8 cellular contexts compared by ENCODE assay signal in the genomic region with DNA sequence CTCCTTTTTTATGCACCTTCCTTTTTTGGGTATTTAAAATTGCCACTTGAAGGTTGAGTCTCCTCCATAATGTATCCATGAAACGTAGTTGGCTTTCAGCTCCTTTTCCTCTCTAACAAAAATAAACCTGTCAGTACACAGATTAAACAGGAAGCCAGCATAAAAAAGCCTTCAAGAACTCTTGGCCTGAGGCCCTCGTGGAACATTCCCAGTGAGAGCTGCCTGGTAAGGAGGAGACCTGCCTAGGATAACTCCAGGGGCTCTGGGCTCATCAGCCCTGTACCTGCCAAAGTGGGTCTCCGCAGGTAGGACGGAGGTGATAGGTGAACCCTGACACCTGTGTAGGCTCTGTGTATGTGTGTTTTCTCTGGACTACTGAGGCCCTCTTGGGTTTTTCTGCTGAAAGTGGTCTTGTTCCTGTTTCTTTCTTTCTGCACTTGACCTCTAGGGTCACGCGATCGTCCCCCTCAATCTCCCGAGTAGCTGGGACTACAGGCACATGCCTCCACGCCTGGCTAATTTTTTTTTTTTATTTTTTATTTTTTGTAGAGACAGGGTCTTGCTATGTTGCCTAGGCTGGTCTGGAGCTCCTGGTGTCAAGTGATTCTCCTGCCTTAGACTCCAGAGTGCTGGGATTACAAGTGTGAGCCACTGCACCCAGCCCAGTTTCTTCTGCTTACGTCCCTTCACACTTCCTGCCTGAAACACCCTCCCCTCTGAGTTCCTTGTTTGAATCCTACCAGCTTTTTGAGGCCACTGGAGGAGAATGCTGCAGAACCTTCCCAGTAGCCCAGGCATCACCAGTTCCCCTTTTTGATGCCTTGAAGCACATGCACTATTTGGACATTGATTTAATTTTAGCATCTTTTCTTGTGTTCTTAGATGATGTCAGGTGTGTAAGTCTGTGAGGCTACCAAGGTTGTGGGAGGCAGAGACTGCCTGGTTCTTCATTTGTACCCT. TPM values are rescaled to one million over a fixed set of nuclear protein-coding genes. Genes with fewer than 3 reads are reported as not detected.
A peak's percentile ranks its signal among the peaks of the same experiment; 100 is the strongest.
DNase-seq lines count a peak whose midpoint lies in the region; ATAC-seq and TF ChIP-seq lines count a peak whose summit lies in the region.

No MANE protein-coding gene starts in this region.

- H3K27ac ChIP-seq in OCI-LY1 (ENCODE audit: low read depth, low read length, poor library complexity, severe bottlenecking) (peak overlapping the region; percentile 62), esophagus muscularis mucosa (replicated peaks in 1 of 4) (peak overlapping the region; percentile 65 to 91 (median 78)), sigmoid colon (peak overlapping the region; percentile 58 to 77 (median 67))

- peak overlapping the region; percentile 36 for H3K4me2 ChIP-seq in OCI-LY1 (ENCODE audit: low read length)

- 46% methylated on average over 9 of the region's 10 CpGs for WGBS in esophagus muscularis mucosa
- WGBS in sigmoid colon, 2 donors, result 55 to 72% methylated on average over 10 of the region's 10 CpGs

- TF ChIP-seq CTCF in GM13977 (IDR thresholded peaks at IDR 0.05; ENCODE audit: extremely low read depth, insufficient read depth, missing control alignments) (no peak), OCI-LY1 (IDR thresholded peaks at IDR 0.05; ENCODE audit: low read length) (no peak), esophagus muscularis mucosa (IDR thresholded peaks at IDR 0.05) (no peak), sigmoid colon (IDR thresholded peaks at IDR 0.05) (no peak)

- H3K4me1 ChIP-seq in OCI-LY1 (ENCODE audit: insufficient read depth, low read length, severe bottlenecking), result peaks cover 48% of the 10 kb centered on the region
- peaks cover 81 to 93% (median 91%) of the 10 kb centered on the region in 4 donors for H3K4me1 ChIP-seq in esophagus muscularis mucosa
- peaks cover 0 to 68% (median 46%) of the 10 kb centered on the region in 4 donors for H3K4me1 ChIP-seq in sigmoid colon

- H3K9ac ChIP-seq in OCI-LY1 (ENCODE audit: low read length), result peak overlapping the region; percentile 2; the same call in 1 of the 2 replicates

- H3K79me2 ChIP-seq in OCI-LY1 (ENCODE audit: insufficient read depth, low read length), result peaks cover 26% of the 10 kb centered on the region

- DNase-seq in GM13977 (ENCODE audit: low spot score) (peak; percentile 62), esophagus muscularis mucosa (ENCODE audit: extremely low spot score) (no peak), sigmoid colon (peak; percentile 87), SW 1271 (lab: John Stamatoyannopoulos, UW) (no peak)

- TF ChIP-seq EP300 in esophagus muscularis mucosa (IDR thresholded peaks at IDR 0.05), result no peak
- no peak for TF ChIP-seq EP300 in sigmoid colon (IDR thresholded peaks at IDR 0.05)

- H2AFZ ChIP-seq in OCI-LY1 (ENCODE audit: low read length), result no peak overlapping the region

- in situ Hi-C loops in GM13977 (cut with MboI; ENCODE audit: low pct_unique_long_range_greater_than_20kb, low sequenced_read_pairs, unreplicated experiment), result no loop called here

- no peak for ATAC-seq in HG02678 (IDR thresholded peaks at IDR 0.05; ENCODE audit: unreplicated experiment)
- no peak for ATAC-seq in GM21423 (IDR thresholded peaks at IDR 0.05; ENCODE audit: unreplicated experiment)
- ATAC-seq in GM19463 (IDR thresholded peaks at IDR 0.05; ENCODE audit: unreplicated experiment), result no peak

- H3K4me3 ChIP-seq in OCI-LY1 (ENCODE audit: low read depth, low read length, poor library complexity, severe bottlenecking) (no peak overlapping the region), esophagus muscularis mucosa (no peak overlapping the region), sigmoid colon (no peak overlapping the region)

- H3K27me3 ChIP-seq in OCI-LY1 (ENCODE audit: insufficient read depth, low read length), result no peaks in the 10 kb centered on the region
- no peaks in the 10 kb centered on the region for H3K27me3 ChIP-seq in esophagus muscularis mucosa
- no peaks in the 10 kb centered on the region for H3K27me3 ChIP-seq in sigmoid colon

- H3F3A ChIP-seq in OCI-LY1 (ENCODE audit: insufficient read depth, low read length), result no peaks in the 10 kb centered on the region

- peaks cover 1% of the 10 kb centered on the region; the same call in 1 of the 2 replicates for H3K36me3 ChIP-seq in OCI-LY1 (ENCODE audit: insufficient read depth, low read length)
- peaks cover 0 to 10% (median under 1%) of the 10 kb centered on the region in 4 donors for H3K36me3 ChIP-seq in esophagus muscularis mucosa
- H3K36me3 ChIP-seq in sigmoid colon, result peaks cover 0 to 2% (median under 1%) of the 10 kb centered on the region in 4 donors

- no peaks in the 10 kb centered on the region for H3K9me2 ChIP-seq in OCI-LY1 (ENCODE audit: low read depth, low read length)

- no peaks in the 10 kb centered on the region for H4K20me1 ChIP-seq in OCI-LY1 (ENCODE audit: insufficient read depth, low read length)

- intact Hi-C loops in esophagus muscularis mucosa (cut with DNase I) (no loop called here), sigmoid colon (cut with DNase I) (no loop called here)

- H3K9me3 ChIP-seq in OCI-LY1 (ENCODE audit: low read length) (no peaks in the 10 kb centered on the region), esophagus muscularis mucosa (no peaks in the 10 kb centered on the region), sigmoid colon (no peaks in the 10 kb centered on the region)

- TF ChIP-seq POLR2A in esophagus muscularis mucosa (IDR thresholded peaks at IDR 0.05; ENCODE audit: low read depth), result no peak
- no peak for TF ChIP-seq POLR2A in sigmoid colon (IDR thresholded peaks at IDR 0.05)

RNA-seq across cellular contexts. Expression of gene PGS1, which starts 9.8 kb away (rescaled TPM):
- total RNA-seq in esophagus muscularis mucosa (10 to 100 TPM; 30.7 to 45.9 (median 35.6) TPM), sigmoid colon (10 to 100 TPM; 20.0 to 36.3 (median 29.0) TPM)
- polyA plus RNA-seq in sigmoid colon, result 10 to 100 TPM in 2 of 3 donors, 1 to 10 TPM in 1; 9.9 to 36.9 (median 16.8) TPM

RNA-seq across cellular contexts. Expression of gene SOCS3, which starts 28.4 kb away (rescaled TPM):
- 1,000 to 10,000 TPM in 1 of 4 donors, 10 to 100 TPM in 3; 12.5 to 1,139 (median 39.3) TPM for total RNA-seq in esophagus muscularis mucosa
- 100 to 1,000 TPM in 2 of 4 donors, 10 to 100 TPM in 2; 10.3 to 499 (median 82.9) TPM for total RNA-seq in sigmoid colon
- polyA plus RNA-seq in sigmoid colon, result 10 to 100 TPM; 11.1 to 64.5 (median 28.2) TPM

Comparison
In these comparisons a context has a peak if more than half of its experiments do, and no peak if none do; other contexts are left out.
1. DNase-seq: peak in GM13977 (single experiment) and sigmoid colon (single experiment); none in esophagus muscularis mucosa (single experiment) and SW 1271 (0 of 2).
2. Peak in every context shown above with its lines, with median percentiles within 50 percentile points of each other: H3K27ac ChIP-seq.